12 cellular contexts compared by ENCODE assay signal in genomic region chr7:79778786-79779382, GRCh38.
DNase-seq lines count a peak whose midpoint lies in the region; ATAC-seq lines count a peak whose summit lies in the region.
"Had no signal": no experiment of that assay in that cellular context is flagged by ENCODE, and none has a peak within 500 bp of the region (broad histone marks: within the 10 kb centered on the region; RNA-seq: fewer than 3 reads in every experiment).

No MANE protein-coding gene starts in this region.

- DNase-seq in AG08395 (ENCODE audit: low spot score) (peak; percentile 72), HT1080 (ENCODE audit: low read depth) (peak; percentile 1), amniotic epithelial cell (ENCODE audit: low read depth) (peak; percentile 100), inferior parietal cortex (ENCODE audit: extremely low spot score) (peak; percentile 52)
- no peak for DNase-seq in activated CD8-positive, alpha-beta memory T cell treated with anti-CD3 and anti-CD28 coated beads for 24 hours
- DNase-seq: BE2C, heart left ventricle, mesendoderm, MM.1S had no signal

- no peak for ATAC-seq in HG03108 (IDR thresholded peaks at IDR 0.05; ENCODE audit: unreplicated experiment)
- ATAC-seq in GM18520 (IDR thresholded peaks at IDR 0.05; ENCODE audit: unreplicated experiment): no peak
- ATAC-seq in GM21576 (IDR thresholded peaks at IDR 0.05; ENCODE audit: unreplicated experiment): no peak
- ATAC-seq: heart left ventricle had no signal
